8 cellular contexts compared by ENCODE assay signal in the genomic region with DNA sequence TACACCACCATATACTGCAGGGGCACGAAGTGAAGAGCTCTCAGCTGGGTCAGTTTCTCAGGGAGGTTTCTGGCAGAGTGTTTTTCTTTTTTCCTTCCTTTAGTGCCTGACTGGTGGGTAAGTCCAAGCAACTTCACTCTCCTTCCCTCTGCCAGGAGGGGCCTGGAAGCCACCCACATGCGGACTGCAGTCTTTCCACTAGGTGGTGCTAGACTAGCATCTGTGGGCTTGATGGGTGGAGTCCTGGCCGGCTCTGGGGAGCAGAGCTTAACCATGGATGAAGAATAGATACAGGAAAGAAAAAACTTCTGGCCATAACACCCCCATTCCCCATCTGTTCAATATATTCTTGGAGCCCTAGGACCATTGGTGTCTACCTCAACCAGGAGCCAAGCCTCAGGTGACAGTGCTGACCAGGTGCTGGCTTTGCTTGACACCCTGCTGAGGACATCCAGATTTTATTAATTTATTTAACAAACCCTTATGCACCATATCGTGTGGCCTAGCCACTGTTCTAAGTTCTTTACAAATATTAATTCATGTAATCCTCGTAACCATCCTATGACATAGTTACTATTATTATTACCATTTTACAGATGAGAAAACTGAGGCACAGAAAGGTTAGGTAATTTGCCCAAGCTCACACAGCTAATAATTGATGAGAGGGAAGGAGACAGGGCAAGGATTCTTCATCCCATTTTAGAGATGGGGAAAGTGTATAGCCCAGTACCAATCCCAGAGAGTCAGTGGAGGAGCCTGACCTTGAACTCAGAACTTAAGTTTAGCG.
DNase-seq lines count a peak whose midpoint lies in the region; ATAC-seq and TF ChIP-seq lines count a peak whose summit lies in the region.

No MANE protein-coding gene starts in this region.

- peak; percentile 51 for TF ChIP-seq CTCF in left ventricle myocardium inferior (IDR thresholded peaks at IDR 0.05; ENCODE audit: borderline replicate concordance)
- TF ChIP-seq CTCF in SK-N-SH (IDR thresholded peaks at IDR 0.05): peak; percentile 66
- peak in 3 of 6 experiments; percentile 22 to 47 (median 34) for TF ChIP-seq CTCF in thyroid gland (IDR thresholded peaks at IDR 0.05)

- H3K36me3 ChIP-seq in left ventricle myocardium inferior (no peaks in the 10 kb centered on the region), SK-N-SH (replicated peaks in 1 of 2; ENCODE audit: control insufficient read depth in 1 of 2, insufficient read depth in 2 of 2, low read length in 1 of 2) (no peaks in the 10 kb centered on the region), thyroid gland (no peaks in the 10 kb centered on the region)

- no peaks in the 10 kb centered on the region for H3K79me2 ChIP-seq in SK-N-SH (ENCODE audit: insufficient read depth)

- DNase-seq in left ventricle myocardium inferior (no peak), cardiac septum (ENCODE audit: low spot score) (no peak), NCI-H1092 treated with DMSO at 0.1 percent for 48 hours (lab: John Stamatoyannopoulos, UW) (peak; percentile 74), SK-N-SH (peak; percentile 81), cerebellar cortex (ENCODE audit: low spot score) (peak; percentile 62), medulla oblongata (ENCODE audit: extremely low spot score) (peak; percentile 79), thyroid gland (peak; percentile 32 to 36)

- H4K20me1 ChIP-seq in SK-N-SH (ENCODE audit: insufficient read depth): no peaks in the 10 kb centered on the region

- no peak overlapping the region for H2AFZ ChIP-seq in SK-N-SH (ENCODE audit: low read depth)

- CTCF ChIA-PET in SK-N-SH (lab: Yijun Ruan, JAX): interaction anchor here (0.6 to 3.6 kb wide), 50 partner anchors 10 to 825 kb away, joined by 3 to 33 read pairs (median 4); no protein-coding TSS in a partner anchor

- intact Hi-C loops in left ventricle myocardium inferior (cut with micrococcal nuclease): no loop called here
- intact Hi-C loops in cardiac septum (cut with DNase I): no loop called here
- intact Hi-C loops in thyroid gland (cut with DNase I): no loop called here

- POLR2A ChIA-PET in SK-N-SH (lab: Yijun Ruan, JAX): no interaction called here

- H3K27ac ChIP-seq in left ventricle myocardium inferior (replicated peaks): no peak overlapping the region
- no peak overlapping the region for H3K27ac ChIP-seq in SK-N-SH (ENCODE audit: low read depth in 2 of 2, low read length in 1 of 2)
- no peak overlapping the region for H3K27ac ChIP-seq in thyroid gland

- peak; percentile 81 for TF ChIP-seq RAD21 in SK-N-SH (IDR thresholded peaks at IDR 0.05; ENCODE audit: low read length)

- H3K4me2 ChIP-seq in SK-N-SH: no peak overlapping the region

- H3K4me3 ChIP-seq in left ventricle myocardium inferior (no peak overlapping the region), SK-N-SH (ENCODE audit: low read depth in 2 of 2, low read length in 1 of 2) (peak overlapping the region in 1 of 2 experiments; percentile 55; a peak in 1 of 4 replicates), thyroid gland (replicated peaks in 1 of 3) (no peak overlapping the region)

- no peaks in the 10 kb centered on the region for H3K9me3 ChIP-seq in left ventricle myocardium inferior (replicated peaks)
- no peaks in the 10 kb centered on the region for H3K9me3 ChIP-seq in SK-N-SH
- no peaks in the 10 kb centered on the region for H3K9me3 ChIP-seq in thyroid gland

- no peaks in the 10 kb centered on the region for H3F3A ChIP-seq in SK-N-SH (replicated peaks; ENCODE audit: insufficient read depth)

- 16% methylated on average over 6 of the region's 6 CpGs for WGBS in SK-N-SH (ENCODE audit: low lambda C conversion rate)
- 41 to 43% methylated on average over 6 of the region's 6 CpGs for WGBS in thyroid gland, 2 donors

- no peak overlapping the region for H3K9ac ChIP-seq in SK-N-SH

- no peaks in the 10 kb centered on the region for H3K4me1 ChIP-seq in left ventricle myocardium inferior
- H3K4me1 ChIP-seq in SK-N-SH (ENCODE audit: control insufficient read depth in 1 of 2, insufficient read depth in 2 of 2, low read depth in 1 of 2, low read length in 1 of 2): no peaks in the 10 kb centered on the region
- no peaks in the 10 kb centered on the region for H3K4me1 ChIP-seq in thyroid gland

- peaks cover 75% of the 10 kb centered on the region for H3K27me3 ChIP-seq in left ventricle myocardium inferior (ENCODE audit: low read depth)
- no peaks in the 10 kb centered on the region for H3K27me3 ChIP-seq in SK-N-SH (ENCODE audit: insufficient read depth)
- no peaks in the 10 kb centered on the region for H3K27me3 ChIP-seq in thyroid gland

- no peak for ATAC-seq in GM21360 (IDR thresholded peaks at IDR 0.05; ENCODE audit: unreplicated experiment)

- no peaks in the 10 kb centered on the region for H3K9me2 ChIP-seq in SK-N-SH

- TF ChIP-seq POLR2A in thyroid gland (IDR thresholded peaks at IDR 0.05): no peak

- TF ChIP-seq EP300 in SK-N-SH (IDR thresholded peaks at IDR 0.05; ENCODE audit: borderline replicate concordance in 1 of 2, low read depth in 1 of 2, low read length in 1 of 2): no peak

TF ChIP-seq in SK-N-SH, 30 proteins besides CTCF, POLR2A, EP300 and RAD21:
- TF ChIP-seq SMC3 (IDR thresholded peaks at IDR 0.05; ENCODE audit: low read depth, low read length) (peak; percentile 55), FOSL2 (IDR thresholded peaks at IDR 0.05; ENCODE audit: borderline replicate concordance, low read depth) (no peak), NRF1 (IDR thresholded peaks at IDR 0.05; ENCODE audit: low read depth, low read length) (no peak)
TF ChIP-seq in SK-N-SH: peak in this region for 1.

Comparison
In these comparisons a context has a peak if more than half of its experiments do, and no peak if none do; other contexts are left out.
1. DNase-seq: peak in NCI-H1092 treated with DMSO at 0.1 percent for 48 hours (single experiment), SK-N-SH (single experiment), cerebellar cortex (single experiment), medulla oblongata (single experiment) and thyroid gland (2 of 2); none in left ventricle myocardium inferior (single experiment) and cardiac septum (single experiment).